Comparison of ENCODE assay signal across 25 cellular contexts in genomic region chr19:4043410-4043809, GRCh38.
"Had no signal": no experiment of that assay in that cellular context is flagged by ENCODE, and none has a peak within 500 bp of the region (broad histone marks: within the 10 kb centered on the region; RNA-seq: fewer than 3 reads in every experiment).

No MANE protein-coding gene starts in this region.

- H3K27ac ChIP-seq: brain microvascular endothelial cell, neutrophil, testis had no signal

- H3K9me3 ChIP-seq: esophagus muscularis mucosa, left ventricle myocardium inferior, neutrophil, testis, upper lobe of left lung had no signal

- H3K27ac Mint-ChIP-seq: activated CD4-positive, alpha-beta T cell treated with anti-CD3 and anti-CD28 coated beads for 36 hours; activated naive CD4-positive, alpha-beta T cell treated with anti-CD3 and anti-CD28 coated beads, Interleukin-2, amount 50 U/mL, for 24 hours; dendritic cell treated with granulocyte-macrophage colony-stimulating factor and Interleukin-4, amounts not matched to agents 40 ng/mL and 50 ng/mL, for 4 days; natural killer cell treated with Interleukin-12 subunit alpha and Interleukin-12 subunit beta and Interleukin-15 and Interleukin-18, amount 100 ng/mL, for 72 hours had no signal

- ATAC-seq: activated CD4-positive, alpha-beta T cell treated with anti-CD3 and anti-CD28 coated beads for 36 hours had no signal

- H3K27me3 Mint-ChIP-seq: activated B cell treated with CpG ODN at 0.5 μM for 24 hours; activated CD4-positive, alpha-beta T cell treated with anti-CD3 and anti-CD28 coated beads for 36 hours; activated naive CD4-positive, alpha-beta T cell treated with anti-CD3 and anti-CD28 coated beads, Interleukin-2, amount 50 U/mL, for 24 hours; dendritic cell treated with granulocyte-macrophage colony-stimulating factor and Interleukin-4, amounts not matched to agents 40 ng/mL and 50 ng/mL, for 4 days; natural killer cell treated with Interleukin-12 subunit alpha and Interleukin-12 subunit beta and Interleukin-15 and Interleukin-18, amount 100 ng/mL, for 72 hours had no signal

- H3K9me3 Mint-ChIP-seq: activated B cell treated with CpG ODN at 0.5 μM for 24 hours; activated naive CD4-positive, alpha-beta T cell treated with anti-CD3 and anti-CD28 coated beads, Interleukin-2, amount 50 U/mL, for 24 hours; activated T-cell treated with anti-CD3 and anti-CD28 coated beads, Interleukin-2, amount 50 U/mL, for 4 hours; dendritic cell treated with granulocyte-macrophage colony-stimulating factor and Interleukin-4, amounts not matched to agents 40 ng/mL and 50 ng/mL, for 4 days; natural killer cell treated with Interleukin-12 subunit alpha and Interleukin-12 subunit beta and Interleukin-15 and Interleukin-18, amount 100 ng/mL, for 72 hours had no signal

- FAIRE-seq: endothelial cell of umbilical vein, frontal cortex had no signal

- H3K27me3 ChIP-seq: brain microvascular endothelial cell, esophagus muscularis mucosa, neutrophil, testis, upper lobe of left lung had no signal

- H3K9ac ChIP-seq: parathyroid adenoma had no signal

- H3K4me3 ChIP-seq: esophagus muscularis mucosa, left ventricle myocardium inferior, testis, upper lobe of left lung had no signal

- H3K4me3 Mint-ChIP-seq: activated B cell treated with CpG ODN at 0.5 μM for 24 hours; activated CD4-positive, alpha-beta T cell treated with anti-CD3 and anti-CD28 coated beads for 36 hours; activated naive CD4-positive, alpha-beta T cell treated with anti-CD3 and anti-CD28 coated beads, Interleukin-2, amount 50 U/mL, for 24 hours; activated T-cell treated with anti-CD3 and anti-CD28 coated beads, Interleukin-2, amount 50 U/mL, for 4 hours; dendritic cell treated with granulocyte-macrophage colony-stimulating factor and Interleukin-4, amounts not matched to agents 40 ng/mL and 50 ng/mL, for 4 days; natural killer cell treated with Interleukin-12 subunit alpha and Interleukin-12 subunit beta and Interleukin-15 and Interleukin-18, amount 100 ng/mL, for 72 hours had no signal

- H3K36me3 Mint-ChIP-seq: activated naive CD4-positive, alpha-beta T cell treated with anti-CD3 and anti-CD28 coated beads, Interleukin-2, amount 50 U/mL, for 24 hours; natural killer cell treated with Interleukin-12 subunit alpha and Interleukin-12 subunit beta and Interleukin-15 and Interleukin-18, amount 100 ng/mL, for 72 hours had no signal

- DNase-seq: activated B cell treated with CpG ODN at 0.5 μM for 24 hours; activated CD4-positive, alpha-beta T cell treated with anti-CD3 and anti-CD28 coated beads for 36 hours; activated CD4-positive, alpha-beta T cell treated with anti-CD3 and anti-CD28 coated beads, Interleukin-2, amount 50 U/mL, for 48 hours; activated CD8-positive, alpha-beta memory T cell treated with anti-CD3 and anti-CD28 coated beads, Interleukin-2, amount 50 U/mL, for 48 hours; activated effector memory CD4-positive, alpha-beta T cell treated with anti-CD3 and anti-CD28 coated beads, Interleukin-2, amount 50 U/mL, for 16 hours; activated T-cell treated with anti-CD3 and anti-CD28 coated beads, Interleukin-2, amount 50 U/mL, for 4 hours; anterior cingulate cortex; brain microvascular endothelial cell; caudate nucleus; effector CD8-positive, alpha-beta T cell; hippocampal formation; left ventricle myocardium inferior; midbrain; stimulated activated CD4-positive, alpha-beta T cell treated with anti-CD3 and anti-CD28 coated beads, Interleukin-1b, Interleukin-23, amount 100 ng/mL, for 48 hours; T-helper 9 cell; testis had no signal
